ENCODE assay signal across 9 cellular contexts in genomic region chr17:31394544-31394943, GRCh38. TPM values are rescaled to one million over a fixed set of nuclear protein-coding genes. Genes with fewer than 3 reads are reported as not detected.
DNase-seq lines count a peak whose midpoint lies in the region; ATAC-seq and TF ChIP-seq lines count a peak whose summit lies in the region.
"Had no signal": no experiment of that assay in that cellular context is flagged by ENCODE, and none has a peak within 500 bp of the region (broad histone marks: within the 10 kb centered on the region; RNA-seq: fewer than 3 reads in every experiment).

No MANE protein-coding gene starts in this region.

- H3K27ac Mint-ChIP-seq in chondrocyte (ENCODE audit: unreplicated experiment), result no peak overlapping the region

- H3K4me1 Mint-ChIP-seq in chondrocyte (ENCODE audit: low read depth), result peaks cover 13% of the 10 kb centered on the region

- H3K27me3 ChIP-seq in SJCRH30, result no peaks in the 10 kb centered on the region
- H3K27me3 ChIP-seq in lung (ENCODE audit: control insufficient read depth, insufficient read depth), result no peaks in the 10 kb centered on the region
- H3K27me3 ChIP-seq in transverse colon, result peaks cover 56% of the 10 kb centered on the region

- no peak for ATAC-seq in lung (ENCODE audit: insufficient read depth, low FRiP score)

- H3K27me3 Mint-ChIP-seq in chondrocyte (ENCODE audit: low read depth), result peaks cover 19% of the 10 kb centered on the region

- 13 to 18% methylated on average over 11 of the region's 11 CpGs for WGBS in lung, 2 donors
- 17 to 24% methylated on average over 5 to 11 of the region's 11 CpGs for whole genome bisulfite sequencing in transverse colon (ENCODE audit: low coverage in 1 of 2), 2 donors

- H3K36me3 ChIP-seq in SJCRH30 (no peaks in the 10 kb centered on the region), lung (ENCODE audit: control insufficient read depth in 2 of 2, insufficient read depth in 2 of 2, low read length in 2 of 2) (no peaks in the 10 kb centered on the region), transverse colon (no peaks in the 10 kb centered on the region)
- H3K36me3 ChIP-seq: thoracic aorta had no signal

- TF ChIP-seq CTCF in GM20000 (IDR thresholded peaks at IDR 0.05; ENCODE audit: extremely low read depth, missing control alignments) (no peak), chondrocyte (IDR thresholded peaks at IDR 0.05) (no peak), lung (IDR thresholded peaks at IDR 0.05; ENCODE audit: control extremely low read depth, extremely low read depth) (no peak), transverse colon (IDR thresholded peaks at IDR 0.05) (no peak)

- no peaks in the 10 kb centered on the region for H3K36me3 Mint-ChIP-seq in chondrocyte (ENCODE audit: low read depth)

- no peaks in the 10 kb centered on the region for H3K9me3 ChIP-seq in SJCRH30 (replicated peaks)
- no peaks in the 10 kb centered on the region for H3K9me3 ChIP-seq in lung (ENCODE audit: control insufficient read depth in 2 of 2, insufficient read depth in 1 of 2, low read length in 1 of 2)
- H3K9me3 ChIP-seq in transverse colon, result no peaks in the 10 kb centered on the region
- H3K9me3 ChIP-seq: thoracic aorta had no signal

- no peak overlapping the region for H3K4me3 Mint-ChIP-seq in chondrocyte (ENCODE audit: unreplicated experiment)

- H3K4me1 ChIP-seq in SJCRH30 (no peaks in the 10 kb centered on the region), lung (ENCODE audit: control insufficient read depth in 2 of 2, insufficient read depth in 2 of 2, low read length in 2 of 2) (peaks cover 0 to 5% of the 10 kb centered on the region in 2 donors), transverse colon (peaks cover 5 to 13% (median 11%) of the 10 kb centered on the region in 4 donors)

- H3K9me3 Mint-ChIP-seq in chondrocyte (ENCODE audit: low read depth), result no peaks in the 10 kb centered on the region

- no peak overlapping the region for H3K4me3 ChIP-seq in SJCRH30
- no peak overlapping the region for H3K4me3 ChIP-seq in lung
- no peak overlapping the region for H3K4me3 ChIP-seq in transverse colon
- H3K4me3 ChIP-seq: thoracic aorta had no signal

- DNase-seq in GM20000 (ENCODE audit: low spot score) (peak; percentile 72), SJCRH30 (peak; percentile 82 to 89), chondrocyte (ENCODE audit: low spot score) (peak; percentile 86), lung (ENCODE audit: low spot score) (peak; percentile 46), ureter (ENCODE audit: low spot score) (peak; percentile 58), SKM-1 treated with dmso at 0.1 percent for 144 hours (lab: John Stamatoyannopoulos, UW; ENCODE audit: unreplicated experiment) (no peak), NCI-H1105 treated with DMSO at 0.1 percent for 48 hours (lab: John Stamatoyannopoulos, UW) (no peak), transverse colon (no peak)

- TF ChIP-seq POLR2A in transverse colon (IDR thresholded peaks at IDR 0.05), result no peak

- in situ Hi-C loops in transverse colon (cut with MboI; ENCODE audit: low pct_ligation_motif_present in 1 of 4, low pct_unique_long_range_greater_than_20kb in 1 of 4, low sequenced_read_pairs in 3 of 4), result no loop called here

- intact Hi-C loops in transverse colon (cut with DNase I; ENCODE audit: low total_unique reads), result no loop called here

- no peak for TF ChIP-seq EP300 in transverse colon (IDR thresholded peaks at IDR 0.05; ENCODE audit: low read depth)

- H3K27ac ChIP-seq in SJCRH30 (no peak overlapping the region), lung (ENCODE audit: low read depth in 1 of 2, low read length in 1 of 2) (no peak overlapping the region), transverse colon (no peak overlapping the region)
- H3K27ac ChIP-seq: thoracic aorta had no signal

RNA-seq across cellular contexts. Expression of gene RAB11FIP4, which starts 3.1 kb away (rescaled TPM):
- 0.04 and 0.05 TPM in 2 replicates for total RNA-seq in SJCRH30 (2014; rRNA removed; shearing (Covaris generic))
- total RNA-seq in chondrocyte (0.30 to 0.94 TPM (median 0.59 TPM) in 3 replicates), lung (10 to 100 TPM; 16.8 to 19.1 TPM), ureter (40.7 TPM), transverse colon (100 to 1,000 TPM in 1 of 4 donors, 10 to 100 TPM in 3; 41.0 to 173 (median 53.7) TPM)
- polyA plus RNA-seq in lung, result 1 to 10 TPM; 5.2 to 8.9 TPM

Comparison
In these comparisons a context has a peak if more than half of its experiments do, and no peak if none do; other contexts are left out.
1. DNase-seq: peak in GM20000 (single experiment), SJCRH30 (2 of 2), chondrocyte (single experiment), lung (single experiment) and ureter (single experiment); none in SKM-1 treated with dmso at 0.1 percent for 144 hours (single experiment), NCI-H1105 treated with DMSO at 0.1 percent for 48 hours (single experiment) and transverse colon (single experiment).